Comparison of ENCODE assay signal across 14 cellular contexts in genomic region chr6:111683126-111683525, GRCh38.
DNase-seq lines count a peak whose midpoint lies in the region; ATAC-seq and TF ChIP-seq lines count a peak whose summit lies in the region.
"Had no signal": no experiment of that assay in that cellular context is flagged by ENCODE, and none has a peak within 500 bp of the region (broad histone marks: within the 10 kb centered on the region; RNA-seq: fewer than 3 reads in every experiment).

No MANE protein-coding gene starts in this region.

- no peaks in the 10 kb centered on the region for H3K27me3 ChIP-seq in naive thymus-derived CD4-positive, alpha-beta T cell (ENCODE audit: control insufficient read depth in 2 of 2, insufficient read depth in 2 of 2, low read length in 2 of 2)
- no peaks in the 10 kb centered on the region for H3K27me3 ChIP-seq in thyroid gland
- no peaks in the 10 kb centered on the region for H3K27me3 ChIP-seq in endodermal cell (ENCODE audit: control insufficient read depth, insufficient read depth, low read length, poor library complexity, severe bottlenecking)

- H3K4me3 Mint-ChIP-seq in activated CD4-positive, alpha-beta T cell treated with anti-CD3 and anti-CD28 coated beads, Interleukin-2, amount 10 ng/mL, durations not matched to agents 7 days and 5 days = no peak overlapping the region
- peak overlapping the region in 7 of 10 donors; percentile 4 to 66 (median 30) for H3K4me3 Mint-ChIP-seq in naive thymus-derived CD4-positive, alpha-beta T cell
- H3K4me3 Mint-ChIP-seq in Calu3 (ENCODE audit: low read depth, unreplicated experiment) (no peak overlapping the region), endodermal cell (no peak overlapping the region)
- H3K4me3 Mint-ChIP-seq: activated naive CD8-positive, alpha-beta T cell treated with anti-CD3 and anti-CD28 coated beads, Interleukin-2, amount 10 ng/mL, durations not matched to agents 7 days and 5 days had no signal

- BruUV-seq in Calu3 (replicated peaks; lab: Mats Ljungman, UMichigan) = no TSS peak

- H3K36me3 Mint-ChIP-seq in activated CD4-positive, alpha-beta T cell treated with anti-CD3 and anti-CD28 coated beads, Interleukin-2, amount 10 ng/mL, durations not matched to agents 7 days and 5 days (ENCODE audit: low read depth) = peaks cover 61% of the 10 kb centered on the region
- H3K36me3 Mint-ChIP-seq in naive thymus-derived CD4-positive, alpha-beta T cell = peaks cover 14 to 78% (median 53%) of the 10 kb centered on the region in 5 donors
- H3K36me3 Mint-ChIP-seq in Calu3 (ENCODE audit: insufficient read depth, unreplicated experiment) (no peaks in the 10 kb centered on the region), endodermal cell (ENCODE audit: low read depth) (peaks cover 31% of the 10 kb centered on the region)

- TF ChIP-seq CTCF in choroid plexus epithelial cell (conservative IDR thresholded peaks at IDR 0.05; ENCODE audit: low read depth, low read length) (no peak), thyroid gland (IDR thresholded peaks at IDR 0.05) (no peak), Calu3 (IDR thresholded peaks at IDR 0.05; ENCODE audit: unreplicated experiment) (no peak), endodermal cell (conservative IDR thresholded peaks at IDR 0.05) (no peak)

- TF ChIP-seq POLR2A in thyroid gland (IDR thresholded peaks at IDR 0.05) = no peak

- no peak for DNase-seq in activated CD4-positive, alpha-beta T cell treated with anti-CD3 and anti-CD28 coated beads, Interleukin-2, amount 10 ng/mL, durations not matched to agents 7 days and 5 days
- no peak for DNase-seq in activated CD4-positive, alpha-beta T cell treated with anti-CD3 and anti-CD28 coated beads for 4 hours
- DNase-seq in choroid plexus epithelial cell (ENCODE audit: low read depth) = peak; percentile 83
- no peak for DNase-seq in naive thymus-derived CD4-positive, alpha-beta T cell
- no peak for DNase-seq in thyroid gland
- no peak for DNase-seq in Calu3
- no peak for DNase-seq in endodermal cell
- DNase-seq: 8988T; activated CD4-positive, alpha-beta T cell treated with anti-CD3 and anti-CD28 coated beads for 48 hours; activated naive CD8-positive, alpha-beta T cell treated with anti-CD3 and anti-CD28 coated beads, Interleukin-2, amount 10 ng/mL, durations not matched to agents 7 days and 5 days; GOT3; NCI-H1436 treated with DMSO at 0.1 percent for 48 hours; stimulated activated CD4-positive, alpha-beta T cell treated with anti-CD3 and anti-CD28 coated beads, Interleukin-12 subunit alpha, Interleukin-12 subunit beta, amount 100 ng/mL, for 4 hours had no signal

- POLR2A ChIA-PET in activated CD4-positive, alpha-beta T cell treated with anti-CD3 and anti-CD28 coated beads, Interleukin-2, amount 10 ng/mL, durations not matched to agents 7 days and 5 days (lab: Charles Lee) = interaction anchor here (0.7 kb wide), 1 partner anchor 41 kb away, joined by 3 read pairs; no protein-coding TSS in a partner anchor
- POLR2A ChIA-PET in naive thymus-derived CD4-positive, alpha-beta T cell (lab: Charles Lee) = interaction anchor here (0.6 to 1.7 kb wide), 2 partner anchors 77 to 126 kb away, joined by 4 to 5 read pairs; partner anchors contain the start of gene TRAF3IP2

- H3K9me3 Mint-ChIP-seq in activated CD4-positive, alpha-beta T cell treated with anti-CD3 and anti-CD28 coated beads, Interleukin-2, amount 10 ng/mL, durations not matched to agents 7 days and 5 days = no peaks in the 10 kb centered on the region
- H3K9me3 Mint-ChIP-seq in naive thymus-derived CD4-positive, alpha-beta T cell = peaks cover 0 to 2% (median 0%) of the 10 kb centered on the region in 11 donors
- H3K9me3 Mint-ChIP-seq in Calu3 (ENCODE audit: low read depth, unreplicated experiment) = no peaks in the 10 kb centered on the region
- H3K9me3 Mint-ChIP-seq in endodermal cell = no peaks in the 10 kb centered on the region
- H3K9me3 Mint-ChIP-seq: activated naive CD8-positive, alpha-beta T cell treated with anti-CD3 and anti-CD28 coated beads, Interleukin-2, amount 10 ng/mL, durations not matched to agents 7 days and 5 days had no signal

- H3K4me3 ChIP-seq in choroid plexus epithelial cell (ENCODE audit: low read depth, low read length) (no peak overlapping the region), thyroid gland (replicated peaks in 1 of 3) (no peak overlapping the region), endodermal cell (ENCODE audit: low read length) (no peak overlapping the region)
- H3K4me3 ChIP-seq in naive thymus-derived CD4-positive, alpha-beta T cell (ENCODE audit: low read length) = no peak overlapping the region

- ATAC-seq in naive thymus-derived CD4-positive, alpha-beta T cell = no peak
- ATAC-seq in GM19455 (IDR thresholded peaks at IDR 0.05; ENCODE audit: unreplicated experiment) = no peak

- H3K4me1 ChIP-seq in naive thymus-derived CD4-positive, alpha-beta T cell (ENCODE audit: control insufficient read depth in 2 of 2, insufficient read depth in 2 of 2, low read length in 2 of 2) = peaks cover 30 to 34% of the 10 kb centered on the region in 2 donors
- H3K4me1 ChIP-seq in thyroid gland = peaks cover 0 to 44% of the 10 kb centered on the region in 2 donors
- H3K4me1 ChIP-seq in endodermal cell (ENCODE audit: control insufficient read depth, insufficient read depth, low read length) = peaks cover 7% of the 10 kb centered on the region

- CTCF ChIA-PET in activated CD4-positive, alpha-beta T cell treated with anti-CD3 and anti-CD28 coated beads, Interleukin-2, amount 10 ng/mL, durations not matched to agents 7 days and 5 days (lab: Charles Lee) = interaction anchor here (1.4 kb wide), 1 partner anchor 13 kb away, joined by 3 read pairs; no protein-coding TSS in a partner anchor
- CTCF ChIA-PET in naive thymus-derived CD4-positive, alpha-beta T cell (lab: Charles Lee) = no interaction called here
- CTCF ChIA-PET in Calu3 (lab: Charles Lee) = no interaction called here

- no peaks in the 10 kb centered on the region for H3K9me3 ChIP-seq in naive thymus-derived CD4-positive, alpha-beta T cell (ENCODE audit: control insufficient read depth in 2 of 3, low read length in 3 of 3)
- H3K9me3 ChIP-seq in thyroid gland (no peaks in the 10 kb centered on the region), endodermal cell (ENCODE audit: control insufficient read depth, low read length) (no peaks in the 10 kb centered on the region)

- H3K9ac ChIP-seq in endodermal cell (ENCODE audit: extremely low read depth, low read length, poor library complexity, severe bottlenecking) = no peak overlapping the region

- WGBS in thyroid gland, 2 donors = 76 to 83% methylated on average over 5 of the region's 5 CpGs
- 94 to 95% methylated on average over 2 to 5 of the region's 5 CpGs for WGBS in endodermal cell (ENCODE audit: insufficient coverage in 1 of 2, insufficient read length in 1 of 2), 2 experiments

- H3K27me3 Mint-ChIP-seq in activated CD4-positive, alpha-beta T cell treated with anti-CD3 and anti-CD28 coated beads, Interleukin-2, amount 10 ng/mL, durations not matched to agents 7 days and 5 days = no peaks in the 10 kb centered on the region
- no peaks in the 10 kb centered on the region for H3K27me3 Mint-ChIP-seq in naive thymus-derived CD4-positive, alpha-beta T cell
- H3K27me3 Mint-ChIP-seq in Calu3 (ENCODE audit: unreplicated experiment) (no peaks in the 10 kb centered on the region), endodermal cell (ENCODE audit: insufficient read depth) (no peaks in the 10 kb centered on the region)
- H3K27me3 Mint-ChIP-seq: activated naive CD8-positive, alpha-beta T cell treated with anti-CD3 and anti-CD28 coated beads, Interleukin-2, amount 10 ng/mL, durations not matched to agents 7 days and 5 days had no signal

- no peak overlapping the region for H3K27ac ChIP-seq in naive thymus-derived CD4-positive, alpha-beta T cell (ENCODE audit: low read depth, low read length)
- H3K27ac ChIP-seq in thyroid gland (peak overlapping the region; percentile 53 to 73 (median 63)), endodermal cell (ENCODE audit: low read depth, low read length) (no peak overlapping the region)

- H3K36me3 ChIP-seq in naive thymus-derived CD4-positive, alpha-beta T cell (ENCODE audit: control insufficient read depth in 2 of 3, insufficient read depth in 3 of 3, low read length in 3 of 3) = peaks cover 13 to 82% (median 43%) of the 10 kb centered on the region in 3 experiments
- H3K36me3 ChIP-seq in thyroid gland (no peaks in the 10 kb centered on the region), endodermal cell (ENCODE audit: control insufficient read depth, insufficient read depth, low read length) (peaks cover 22% of the 10 kb centered on the region)

- H3K4me1 Mint-ChIP-seq in activated CD4-positive, alpha-beta T cell treated with anti-CD3 and anti-CD28 coated beads, Interleukin-2, amount 10 ng/mL, durations not matched to agents 7 days and 5 days = peaks cover 38% of the 10 kb centered on the region
- peaks cover 27 to 95% (median 90%) of the 10 kb centered on the region in 7 donors for H3K4me1 Mint-ChIP-seq in naive thymus-derived CD4-positive, alpha-beta T cell
- peaks cover 21% of the 10 kb centered on the region for H3K4me1 Mint-ChIP-seq in Calu3 (ENCODE audit: low read depth, unreplicated experiment)
- peaks cover 37% of the 10 kb centered on the region for H3K4me1 Mint-ChIP-seq in endodermal cell

- H3K27ac Mint-ChIP-seq in activated CD4-positive, alpha-beta T cell treated with anti-CD3 and anti-CD28 coated beads, Interleukin-2, amount 10 ng/mL, durations not matched to agents 7 days and 5 days = peak overlapping the region; percentile 84
- H3K27ac Mint-ChIP-seq in naive thymus-derived CD4-positive, alpha-beta T cell = peak overlapping the region in 8 of 9 donors; percentile 70 to 94 (median 84)
- H3K27ac Mint-ChIP-seq in Calu3 (ENCODE audit: unreplicated experiment) = no peak overlapping the region
- no peak overlapping the region for H3K27ac Mint-ChIP-seq in endodermal cell
- H3K27ac Mint-ChIP-seq: activated naive CD8-positive, alpha-beta T cell treated with anti-CD3 and anti-CD28 coated beads, Interleukin-2, amount 10 ng/mL, durations not matched to agents 7 days and 5 days had no signal

- intact Hi-C loops in naive thymus-derived CD4-positive, alpha-beta T cell (cut with micrococcal nuclease) = loop anchor here in 1 of 2 donors (10.0 kb wide), 1 partner anchor 428 kb away; a partner anchor contains a TSS
- intact Hi-C loops in thyroid gland (cut with DNase I) (no loop called here), Calu3 (cut with micrococcal nuclease; ENCODE audit: unreplicated experiment) (no loop called here)

Comparison
In these comparisons a context has a peak if more than half of its experiments do, and no peak if none do; other contexts are left out.
1. H3K27ac Mint-ChIP-seq: peak in activated CD4-positive, alpha-beta T cell treated with anti-CD3 and anti-CD28 coated beads, Interleukin-2, amount 10 ng/mL, durations not matched to agents 7 days and 5 days (single experiment) and naive thymus-derived CD4-positive, alpha-beta T cell (8 of 9); none in Calu3 (single experiment) and endodermal cell (single experiment).
2. H3K4me3 Mint-ChIP-seq: peak in naive thymus-derived CD4-positive, alpha-beta T cell (7 of 10); none in activated CD4-positive, alpha-beta T cell treated with anti-CD3 and anti-CD28 coated beads, Interleukin-2, amount 10 ng/mL, durations not matched to agents 7 days and 5 days (single experiment), Calu3 (single experiment) and endodermal cell (single experiment).
3. H3K27ac ChIP-seq: peak in thyroid gland (3 of 3); none in naive thymus-derived CD4-positive, alpha-beta T cell (single experiment) and endodermal cell (single experiment).